ENCODE assay signal across 1 cellular context in genomic region chr13:112689498-112690241, GRCh38.
TF ChIP-seq lines count a peak whose summit lies in the region.

TSS of gene ATP11A (plus strand) at chr13:112690038. CDS start at chr13:112690417, 379 bp downstream.

TF ChIP-seq in WTC11, 78 proteins besides CTCF, POLR2A, EP300 and RAD21 (continued from another document):
- TF ChIP-seq IRF2 (CRISPR knock-in tag; IDR thresholded peaks at IDR 0.05; ENCODE audit: borderline replicate concordance, low read depth): no peak
- peak; percentile 17; the same call in 1 of the 2 replicates for TF ChIP-seq USF2 (CRISPR knock-in tag; IDR thresholded peaks at IDR 0.05)
- TF ChIP-seq ZBTB21 (CRISPR knock-in tag; IDR thresholded peaks at IDR 0.05; ENCODE audit: borderline replicate concordance): 0 out of 2 replicates have a peak, but pooled peaks have one; percentile 35
- peak; percentile 95 for TF ChIP-seq ZNF423 (CRISPR knock-in tag; IDR thresholded peaks at IDR 0.05)
- no peak; the same call in 1 of the 2 replicates for TF ChIP-seq FOXP1 (CRISPR knock-in tag; IDR thresholded peaks at IDR 0.05; ENCODE audit: borderline replicate concordance)
- peak; percentile 92 for TF ChIP-seq ZNF263 (CRISPR knock-in tag; IDR thresholded peaks at IDR 0.05; ENCODE audit: low read depth)
- no peak for TF ChIP-seq USF1 (CRISPR knock-in tag; IDR thresholded peaks at IDR 0.05)
- TF ChIP-seq ZNF138 (CRISPR knock-in tag; conservative IDR thresholded peaks at IDR 0.05): 0 out of 2 replicates have a peak, but pooled peaks have one; percentile 18
- 0 out of 2 replicates have a peak, but pooled peaks have one; percentile 34 for TF ChIP-seq MAX (CRISPR knock-in tag; IDR thresholded peaks at IDR 0.05)
- no peak for TF ChIP-seq TCF7 (CRISPR knock-in tag; IDR thresholded peaks at IDR 0.05; ENCODE audit: low read depth)
- TF ChIP-seq, protein P1, sequence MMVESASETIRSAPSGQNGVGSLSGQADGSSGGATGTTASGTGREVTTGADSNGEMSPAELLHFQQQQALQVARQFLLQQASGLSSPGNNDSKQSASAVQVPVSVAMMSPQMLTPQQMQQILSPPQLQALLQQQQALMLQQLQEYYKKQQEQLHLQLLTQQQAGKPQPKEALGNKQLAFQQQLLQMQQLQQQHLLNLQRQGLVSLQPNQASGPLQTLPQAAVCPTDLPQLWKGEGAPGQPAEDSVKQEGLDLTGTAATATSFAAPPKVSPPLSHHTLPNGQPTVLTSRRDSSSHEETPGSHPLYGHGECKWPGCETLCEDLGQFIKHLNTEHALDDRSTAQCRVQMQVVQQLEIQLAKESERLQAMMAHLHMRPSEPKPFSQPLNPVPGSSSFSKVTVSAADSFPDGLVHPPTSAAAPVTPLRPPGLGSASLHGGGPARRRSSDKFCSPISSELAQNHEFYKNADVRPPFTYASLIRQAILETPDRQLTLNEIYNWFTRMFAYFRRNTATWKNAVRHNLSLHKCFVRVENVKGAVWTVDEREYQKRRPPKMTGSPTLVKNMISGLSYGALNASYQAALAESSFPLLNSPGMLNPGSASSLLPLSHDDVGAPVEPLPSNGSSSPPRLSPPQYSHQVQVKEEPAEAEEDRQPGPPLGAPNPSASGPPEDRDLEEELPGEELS (CRISPR knock-in tag; IDR thresholded peaks at IDR 0.05): peak; percentile 66
- peak; percentile 85 for TF ChIP-seq NR2C2 (CRISPR knock-in tag; IDR thresholded peaks at IDR 0.05)
- TF ChIP-seq, protein P2, sequence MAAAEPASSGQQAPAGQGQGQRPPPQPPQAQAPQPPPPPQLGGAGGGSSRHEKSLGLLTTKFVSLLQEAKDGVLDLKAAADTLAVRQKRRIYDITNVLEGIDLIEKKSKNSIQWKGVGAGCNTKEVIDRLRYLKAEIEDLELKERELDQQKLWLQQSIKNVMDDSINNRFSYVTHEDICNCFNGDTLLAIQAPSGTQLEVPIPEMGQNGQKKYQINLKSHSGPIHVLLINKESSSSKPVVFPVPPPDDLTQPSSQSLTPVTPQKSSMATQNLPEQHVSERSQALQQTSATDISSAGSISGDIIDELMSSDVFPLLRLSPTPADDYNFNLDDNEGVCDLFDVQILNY (CRISPR knock-in tag; IDR thresholded peaks at IDR 0.05): 0 out of 2 replicates have a peak, but pooled peaks have one; percentile 67
